19 cellular contexts compared by ENCODE assay signal in genomic region chr11:35147273-35147672, GRCh38. TPM values are rescaled to one million over a fixed set of nuclear protein-coding genes. Genes with fewer than 3 reads are reported as not detected.
DNase-seq lines count a peak whose midpoint lies in the region; ATAC-seq and TF ChIP-seq lines count a peak whose summit lies in the region.
"Had no signal": no experiment of that assay in that cellular context is flagged by ENCODE, and none has a peak within 500 bp of the region (broad histone marks: within the 10 kb centered on the region; RNA-seq: fewer than 3 reads in every experiment).

No MANE protein-coding gene starts in this region.

- H3K9me3 Mint-ChIP-seq in activated naive CD4-positive, alpha-beta T cell treated with anti-CD3 and anti-CD28 coated beads, Interleukin-2, amount 50 U/mL, for 24 hours: no peaks in the 10 kb centered on the region

- peaks cover 99% of the 10 kb centered on the region for H3K79me2 ChIP-seq in fibroblast of lung (ENCODE audit: control insufficient read depth, insufficient read depth, low read length)

- H3K4me3 Mint-ChIP-seq in activated naive CD4-positive, alpha-beta T cell treated with anti-CD3 and anti-CD28 coated beads, Interleukin-2, amount 50 U/mL, for 24 hours: peak overlapping the region; percentile 100
- peak overlapping the region; percentile 99 for H3K4me3 Mint-ChIP-seq in T-helper 17 cell

- no peak overlapping the region for H3K4me2 ChIP-seq in fibroblast of lung (ENCODE audit: extremely low read depth, insufficient read depth, low read length)

- H3K27me3 ChIP-seq in fibroblast of lung (ENCODE audit: control insufficient read depth, insufficient read depth, low read length) (no peaks in the 10 kb centered on the region), upper lobe of left lung (no peaks in the 10 kb centered on the region)
- H3K27me3 ChIP-seq: ascending aorta, dorsolateral prefrontal cortex, tibial nerve had no signal

- peaks cover 78% of the 10 kb centered on the region for H3K4me1 Mint-ChIP-seq in activated naive CD4-positive, alpha-beta T cell treated with anti-CD3 and anti-CD28 coated beads, Interleukin-2, amount 50 U/mL, for 24 hours
- H3K4me1 Mint-ChIP-seq in T-helper 17 cell: peaks cover 83% of the 10 kb centered on the region

- H3K9me3 ChIP-seq in T-helper 17 cell (ENCODE audit: control insufficient read depth, low read length, poor library complexity, severe bottlenecking) (peaks cover 6% of the 10 kb centered on the region), fibroblast of lung (ENCODE audit: control insufficient read depth, insufficient read depth, low read depth, low read length) (no peaks in the 10 kb centered on the region), upper lobe of left lung (no peaks in the 10 kb centered on the region)
- H3K9me3 ChIP-seq: ascending aorta, lower lobe of right lung, tibial nerve had no signal

- H2AFZ ChIP-seq in fibroblast of lung (ENCODE audit: low read length): no peak overlapping the region

- no peaks in the 10 kb centered on the region for H4K20me1 ChIP-seq in fibroblast of lung (ENCODE audit: control insufficient read depth, extremely low read depth, insufficient read depth, low read length)

- H3K4me3 ChIP-seq in fibroblast of lung (replicated peaks in 1 of 4; ENCODE audit: control extremely low read depth in 1 of 4, insufficient read depth in 1 of 4, low read depth in 3 of 4, low read length in 4 of 4) (no peak overlapping the region), upper lobe of left lung (no peak overlapping the region)
- H3K4me3 ChIP-seq: ascending aorta, dorsolateral prefrontal cortex, lower lobe of right lung, tibial nerve had no signal

- TF ChIP-seq CTCF in fibroblast of lung (conservative IDR thresholded peaks at IDR 0.05 in 1 of 2, IDR thresholded peaks at IDR 0.05 in 1 of 2; ENCODE audit: low read depth in 1 of 2, low read length in 2 of 2) (no peak), upper lobe of left lung (IDR thresholded peaks at IDR 0.05) (no peak)

- TF ChIP-seq EP300 in upper lobe of left lung (IDR thresholded peaks at IDR 0.05): no peak

- H3K27ac ChIP-seq in fibroblast of lung (ENCODE audit: insufficient read depth, low read length) (peak overlapping the region; percentile 26), upper lobe of left lung (peak overlapping the region in 1 of 4 donors; percentile 93)
- H3K27ac ChIP-seq: dorsolateral prefrontal cortex, lower lobe of right lung had no signal

- no peak for DNase-seq in activated naive CD4-positive, alpha-beta T cell treated with Interleukin-2 at 50 U/mL for 16 hours
- DNase-seq in T-helper 17 cell: no peak
- DNase-seq in fibroblast of lung (ENCODE audit: low read depth in 2 of 2): no peak
- DNase-seq in medulla oblongata (ENCODE audit: extremely low spot score): no peak
- no peak for DNase-seq in NCI-H2029 (lab: John Stamatoyannopoulos, UW)
- DNase-seq in NCI-H2196 treated with DMSO at 0.1 percent for 48 hours (lab: John Stamatoyannopoulos, UW; ENCODE audit: unreplicated experiment): no peak
- DNase-seq in upper lobe of left lung: no peak
- DNase-seq: dorsolateral prefrontal cortex, EL, foreskin fibroblast, lower lobe of right lung, NCI-H1417 treated with DMSO at 0.1 percent for 48 hours, NCI-H446 treated with DMSO at 0.1 percent for 48 hours, nucleus accumbens, small intestine, T-helper 9 cell had no signal

- peaks cover 39% of the 10 kb centered on the region for H3K4me1 ChIP-seq in fibroblast of lung (ENCODE audit: control insufficient read depth, extremely low read depth, insufficient read depth, low read length)
- peaks cover 52 to 76% (median 69%) of the 10 kb centered on the region in 4 donors for H3K4me1 ChIP-seq in upper lobe of left lung

- no peak for TF ChIP-seq POLR2A in upper lobe of left lung (IDR thresholded peaks at IDR 0.05)

- H3K36me3 Mint-ChIP-seq in activated naive CD4-positive, alpha-beta T cell treated with anti-CD3 and anti-CD28 coated beads, Interleukin-2, amount 50 U/mL, for 24 hours: peaks cover 55% of the 10 kb centered on the region
- H3K36me3 Mint-ChIP-seq in T-helper 17 cell (ENCODE audit: low read depth): peaks cover 17% of the 10 kb centered on the region

- no peaks in the 10 kb centered on the region for H3K27me3 Mint-ChIP-seq in activated naive CD4-positive, alpha-beta T cell treated with anti-CD3 and anti-CD28 coated beads, Interleukin-2, amount 50 U/mL, for 24 hours
- H3K27me3 Mint-ChIP-seq in T-helper 17 cell: no peaks in the 10 kb centered on the region

- H3K9ac ChIP-seq in fibroblast of lung (ENCODE audit: insufficient read depth, low read length): no peak overlapping the region

- peak overlapping the region; percentile 97 for H3K27ac Mint-ChIP-seq in activated naive CD4-positive, alpha-beta T cell treated with anti-CD3 and anti-CD28 coated beads, Interleukin-2, amount 50 U/mL, for 24 hours
- H3K27ac Mint-ChIP-seq in T-helper 17 cell: peak overlapping the region; percentile 99

- H3K36me3 ChIP-seq in fibroblast of lung (ENCODE audit: control insufficient read depth, insufficient read depth, low read length) (peaks cover 17% of the 10 kb centered on the region), upper lobe of left lung (peaks cover 0 to 3% (median 0%) of the 10 kb centered on the region in 4 donors)
- H3K36me3 ChIP-seq: lower lobe of right lung had no signal

- ATAC-seq in T-helper 17 cell: no peak
- no peak for ATAC-seq in upper lobe of left lung (ENCODE audit: low FRiP score in 2 of 2)
- ATAC-seq: lower lobe of right lung had no signal

RNA-seq across cellular contexts. Expression of gene CD44, which starts 8.3 kb away (rescaled TPM):
- total RNA-seq in T-helper 17 cell: 1,000 to 10,000 TPM; 1,118 to 1,497 TPM
- 446 and 660 TPM in 2 replicates for total RNA-seq in fibroblast of lung
- polyA plus RNA-seq in fibroblast of lung: 980 and 2,078 TPM in 2 replicates
- polyA plus RNA-seq in fibroblast of lung (2012): 599 and 1,130 TPM in 2 replicates
- polyA minus RNA-seq in fibroblast of lung (ENCODE audit: low replicate concordance): 898 and 1,775 TPM in 2 replicates
- total RNA-seq in upper lobe of left lung: 100 to 1,000 TPM; 454 to 696 (median 551) TPM
